Comparison of ENCODE assay signal across 9 cellular contexts in genomic region chr3:121660356-121661171, GRCh38. TPM values are rescaled to one million over a fixed set of nuclear protein-coding genes. Genes with fewer than 3 reads are reported as not detected.
DNase-seq lines count a peak whose midpoint lies in the region; ATAC-seq and TF ChIP-seq lines count a peak whose summit lies in the region.
"Had no signal": no experiment of that assay in that cellular context is flagged by ENCODE, and none has a peak within 500 bp of the region (broad histone marks: within the 10 kb centered on the region; RNA-seq: fewer than 3 reads in every experiment).

HCLS1 (minus strand) TSS chr3:121660903; CDS start chr3:121658347, 2,556 bp downstream.

- H3K27ac Mint-ChIP-seq in activated CD4-positive, alpha-beta T cell treated with anti-CD3 and anti-CD28 coated beads for 36 hours = peak within 1 kb of the TSS; percentile 97
- peak within 1 kb of the TSS; percentile 95 to 97 for H3K27ac Mint-ChIP-seq in natural killer cell treated with Interleukin-12 subunit alpha and Interleukin-12 subunit beta and Interleukin-15 and Interleukin-18, amount 100 ng/mL, for 72 hours

- no peaks in the 10 kb centered on the region for H3K27me3 ChIP-seq in A673 (replicated peaks; ENCODE audit: insufficient read depth, low read depth, low read length, poor library complexity)
- no peaks in the 10 kb centered on the region for H3K27me3 ChIP-seq in dorsolateral prefrontal cortex
- H3K27me3 ChIP-seq in testis = no peaks in the 10 kb centered on the region

- CTCF ChIA-PET in A673 (lab: Charles Lee) = no interaction called here
- CTCF ChIA-PET in activated CD4-positive, alpha-beta T cell treated with anti-CD3 and anti-CD28 coated beads for 36 hours (lab: Charles Lee) = interaction anchor here (0.6 to 1.5 kb wide), 9 partner anchors 9 to 175 kb away, joined by 3 to 5 read pairs (median 3); partner anchors contain the start of gene EAF2

- H3K4me1 ChIP-seq in A673 (ENCODE audit: insufficient read depth, low read length, poor library complexity, severe bottlenecking) = peaks cover 25% of the 10 kb centered on the region
- H3K4me1 ChIP-seq in testis = no peaks in the 10 kb centered on the region

- intact Hi-C loops in A673 (cut with micrococcal nuclease; ENCODE audit: unreplicated experiment) = no loop called here
- intact Hi-C loops in activated CD4-positive, alpha-beta T cell treated with anti-CD3 and anti-CD28 coated beads for 36 hours (cut with DNase I, micrococcal nuclease) = loop anchor here (1.0 to 10.0 kb wide), 7 partner anchors 20 to 857 kb away; partner anchors contain the start of genes EAF2 (in 2 of the 2), GOLGB1 (in 2 of the 2), IQCB1 (in 2 of the 2) and MIX23 (in 1 of the 2)
- intact Hi-C loops in dorsolateral prefrontal cortex (cut with DNase I) = no loop called here
- intact Hi-C loops in testis (cut with DNase I; ENCODE audit: low total_unique reads) = no loop called here

- peak; percentile 86 for DNase-seq in A673 (ENCODE audit: low spot score)
- peak; percentile 83 for DNase-seq in activated CD4-positive, alpha-beta T cell treated with anti-CD3 and anti-CD28 coated beads for 36 hours
- peak in 3 of 10 donors; percentile 33 to 49 (median 44) for DNase-seq in dorsolateral prefrontal cortex
- DNase-seq in natural killer cell treated with Interleukin-12 subunit alpha and Interleukin-12 subunit beta and Interleukin-15 and Interleukin-18, amount 100 ng/mL, for 72 hours (ENCODE audit: low spot score) = peak; percentile 71
- DNase-seq in testis = peak; percentile 47
- DNase-seq in COLO829 (ENCODE audit: low spot score) = no peak

- ATAC-seq in GM19372 (IDR thresholded peaks at IDR 0.05; ENCODE audit: low read depth, unreplicated experiment) = peak; percentile 85
- ATAC-seq in HG03469 (IDR thresholded peaks at IDR 0.05; ENCODE audit: unreplicated experiment) = peak; percentile 75
- peak; percentile 88 for ATAC-seq in activated CD4-positive, alpha-beta T cell treated with anti-CD3 and anti-CD28 coated beads for 36 hours
- ATAC-seq in natural killer cell treated with Interleukin-12 subunit alpha and Interleukin-12 subunit beta and Interleukin-15 and Interleukin-18, amount 100 ng/mL, for 72 hours = peak; percentile 90 to 92

- TF ChIP-seq CTCF in A673 (conservative IDR thresholded peaks at IDR 0.05; ENCODE audit: low read depth, low read length) = no peak
- no peak for TF ChIP-seq CTCF in dorsolateral prefrontal cortex (IDR thresholded peaks at IDR 0.05 in 54 of 56, conservative IDR thresholded peaks at IDR 0.05 in 2 of 56; ENCODE audit: low read depth in 1 of 56, partially characterized antibody in 56 of 56)
- no peak for TF ChIP-seq CTCF in testis (IDR thresholded peaks at IDR 0.05)

- peaks cover 50% of the 10 kb centered on the region for H3K4me1 Mint-ChIP-seq in activated CD4-positive, alpha-beta T cell treated with anti-CD3 and anti-CD28 coated beads for 36 hours
- H3K4me1 Mint-ChIP-seq in natural killer cell treated with Interleukin-12 subunit alpha and Interleukin-12 subunit beta and Interleukin-15 and Interleukin-18, amount 100 ng/mL, for 72 hours (ENCODE audit: low read depth in 2 of 2) = peaks cover 46 to 52% of the 10 kb centered on the region in 2 donors

- no peaks in the 10 kb centered on the region for H3K27me3 Mint-ChIP-seq in activated CD4-positive, alpha-beta T cell treated with anti-CD3 and anti-CD28 coated beads for 36 hours
- no peaks in the 10 kb centered on the region for H3K27me3 Mint-ChIP-seq in natural killer cell treated with Interleukin-12 subunit alpha and Interleukin-12 subunit beta and Interleukin-15 and Interleukin-18, amount 100 ng/mL, for 72 hours

- H3K36me3 Mint-ChIP-seq in activated CD4-positive, alpha-beta T cell treated with anti-CD3 and anti-CD28 coated beads for 36 hours (ENCODE audit: low read depth) = peaks cover 44% of the 10 kb centered on the region
- H3K36me3 Mint-ChIP-seq in natural killer cell treated with Interleukin-12 subunit alpha and Interleukin-12 subunit beta and Interleukin-15 and Interleukin-18, amount 100 ng/mL, for 72 hours = peaks cover 52% of the 10 kb centered on the region

- H3K4me3 Mint-ChIP-seq in activated CD4-positive, alpha-beta T cell treated with anti-CD3 and anti-CD28 coated beads for 36 hours = peak within 1 kb of the TSS; percentile 95
- H3K4me3 Mint-ChIP-seq in natural killer cell treated with Interleukin-12 subunit alpha and Interleukin-12 subunit beta and Interleukin-15 and Interleukin-18, amount 100 ng/mL, for 72 hours = peak within 1 kb of the TSS; percentile 91

- no peak for TF ChIP-seq POLR2A in testis (IDR thresholded peaks at IDR 0.05)

- TSS peak; percentile 81 for BruUV-seq in A673 (replicated peaks; lab: Mats Ljungman, UMichigan)

- H3K4me3 ChIP-seq in A673 (ENCODE audit: low read depth, low read length, poor library complexity, severe bottlenecking) = peak within 1 kb of the TSS; percentile 49
- H3K4me3 ChIP-seq in dorsolateral prefrontal cortex = peak within 1 kb of the TSS in 29 of 59 donors; percentile 0 to 49 (median 27)
- H3K4me3 ChIP-seq in testis = peak within 1 kb of the TSS in 1 of 2 donors; percentile 7

- peaks cover 4% of the 10 kb centered on the region for H3K9me3 Mint-ChIP-seq in activated CD4-positive, alpha-beta T cell treated with anti-CD3 and anti-CD28 coated beads for 36 hours (ENCODE audit: low read depth)
- no peaks in the 10 kb centered on the region for H3K9me3 Mint-ChIP-seq in natural killer cell treated with Interleukin-12 subunit alpha and Interleukin-12 subunit beta and Interleukin-15 and Interleukin-18, amount 100 ng/mL, for 72 hours

- POLR2A ChIA-PET in A673 (lab: Charles Lee; ENCODE audit: low non-redundant PET) = interaction anchor here (0.9 kb wide), 1 partner anchor 17 kb away, joined by 3 read pairs; no protein-coding TSS in a partner anchor
- POLR2A ChIA-PET in activated CD4-positive, alpha-beta T cell treated with anti-CD3 and anti-CD28 coated beads for 36 hours (lab: Charles Lee) = interaction anchor here (0.5 kb wide), 1 partner anchor 950 kb away, joined by 3 read pairs; no protein-coding TSS in a partner anchor

- no peaks in the 10 kb centered on the region for H3K9me3 ChIP-seq in A673 (ENCODE audit: low read depth, low read length, poor library complexity, severe bottlenecking)
- no peaks in the 10 kb centered on the region for H3K9me3 ChIP-seq in testis

- H3K36me3 ChIP-seq in A673 (ENCODE audit: insufficient read depth, low read length, poor library complexity, severe bottlenecking) (peaks cover 9% of the 10 kb centered on the region), testis (ENCODE audit: low read depth, missing control alignments) (no peaks in the 10 kb centered on the region)

- WGBS in testis, 2 donors = 67 to 89% methylated on average over 9 of the region's 9 CpGs

- H3K27ac ChIP-seq in A673 (ENCODE audit: low read depth, low read length, poor library complexity, severe bottlenecking) (peak within 1 kb of the TSS; percentile 89), dorsolateral prefrontal cortex (peak within 1 kb of the TSS in 52 of 59 donors; percentile 1 to 86 (median 59)), testis (peak within 1 kb of the TSS in 1 of 2 donors; percentile 31)
- H3K27ac ChIP-seq: C4-2B had no signal

RNA-seq across cellular contexts. Expression of gene HCLS1, which starts in this region (rescaled TPM):
- total RNA-seq in A673 (2021) (92.4 and 96.9 TPM in 2 replicates), dorsolateral prefrontal cortex (10 to 100 TPM in 116 of 120 experiments, 1 to 10 TPM in 4; 5.5 to 70.2 (median 21.0) TPM), testis (10 to 100 TPM in 1 of 2 donors, 1 to 10 TPM in 1; 8.7 to 17.3 TPM)
- total RNA-seq in activated CD4-positive, alpha-beta T cell treated with anti-CD3 and anti-CD28 coated beads for 36 hours = 100 to 1,000 TPM; 200 to 235 TPM
- 100 to 1,000 TPM; 252 to 297 TPM for total RNA-seq in natural killer cell treated with Interleukin-12 subunit alpha and Interleukin-12 subunit beta and Interleukin-15 and Interleukin-18, amount 100 ng/mL, for 72 hours
- 15.6 TPM for polyA plus RNA-seq in testis (ENCODE audit: insufficient read depth, low read depth, low replicate concordance)

Comparison
In these comparisons a context has a peak if more than half of its experiments do, and no peak if none do; other contexts are left out.
1. intact Hi-C loops: an anchor here in activated CD4-positive, alpha-beta T cell treated with anti-CD3 and anti-CD28 coated beads for 36 hours (1.0 to 10.0 kb wide); none called in A673, dorsolateral prefrontal cortex and testis.